28 cellular contexts compared by ENCODE assay signal in genomic region chr12:59388694-59389093, GRCh38.
"Had no signal": no experiment of that assay in that cellular context is flagged by ENCODE, and none has a peak within 500 bp of the region (broad histone marks: within the 10 kb centered on the region; RNA-seq: fewer than 3 reads in every experiment).

No MANE protein-coding gene starts in this region.

- H3K9me3 ChIP-seq: colonic mucosa, esophagus squamous epithelium, gastrocnemius medialis, heart right ventricle, left lung, lower lobe of right lung, mucosa of descending colon had no signal

- ATAC-seq: effector memory CD8-positive, alpha-beta T cell; esophagus mucosa; gastrocnemius medialis; heart right ventricle; left cardiac atrium; left lung; left ventricle myocardium superior; lower lobe of right lung had no signal

- FAIRE-seq: endometrium, islet of Langerhans, keratinocyte had no signal

- H3K36me3 Mint-ChIP-seq: mesothelial cell of epicardium, naive B cell had no signal

- H3K4me1 ChIP-seq: colonic mucosa, esophagus squamous epithelium, gastrocnemius medialis, heart right ventricle, left lung, lower lobe of right lung had no signal

- H3K9me3 Mint-ChIP-seq: dendritic cell treated with granulocyte-macrophage colony-stimulating factor and Interleukin-4, amounts not matched to agents 40 ng/mL and 50 ng/mL, for 4 days; effector memory CD8-positive, alpha-beta T cell; naive B cell had no signal

- H3K27ac Mint-ChIP-seq: dendritic cell treated with granulocyte-macrophage colony-stimulating factor and Interleukin-4, amounts not matched to agents 40 ng/mL and 50 ng/mL, for 4 days; effector memory CD8-positive, alpha-beta T cell; endodermal cell; mesothelial cell of epicardium; naive B cell had no signal

- H3K27me3 ChIP-seq: colonic mucosa, esophagus squamous epithelium, gastrocnemius medialis, heart right ventricle, left lung had no signal

- DNase-seq: colonic mucosa; cortex of kidney; effector CD8-positive, alpha-beta T cell; effector memory CD8-positive, alpha-beta T cell; endodermal cell; erythroblast; esophagus squamous epithelium; foreskin fibroblast; foreskin melanocyte; gastrocnemius medialis; glutamatergic neuron; head of caudate nucleus; heart right ventricle; hippocampal formation; left cardiac atrium; left lung; left ventricle myocardium superior; lower lobe of right lung; mesenchymal stem cell; mucosa of descending colon; naive B cell had no signal

- H3K27ac ChIP-seq: colonic mucosa, epithelial cell of prostate, esophagus squamous epithelium, gastrocnemius medialis, heart right ventricle, left lung, lower lobe of right lung had no signal

- H3K36me3 ChIP-seq: colonic mucosa, esophagus squamous epithelium, gastrocnemius medialis, heart right ventricle, left lung, lower lobe of right lung had no signal

- H3K4me1 Mint-ChIP-seq: naive B cell had no signal

- H3K4me3 ChIP-seq: colonic mucosa, esophagus squamous epithelium, gastrocnemius medialis, heart right ventricle, left lung, lower lobe of right lung, mucosa of descending colon had no signal

- H3K27me3 Mint-ChIP-seq: dendritic cell treated with granulocyte-macrophage colony-stimulating factor and Interleukin-4, amounts not matched to agents 40 ng/mL and 50 ng/mL, for 4 days had no signal

- H3K4me3 Mint-ChIP-seq: dendritic cell treated with granulocyte-macrophage colony-stimulating factor and Interleukin-4, amounts not matched to agents 40 ng/mL and 50 ng/mL, for 4 days; effector memory CD8-positive, alpha-beta T cell; endodermal cell; mesothelial cell of epicardium; naive B cell had no signal
